In genomic region chr16:75647138-75647491, GRCh38 we compare ENCODE assay signal across 8 cellular contexts. TPM values are rescaled to one million over a fixed set of nuclear protein-coding genes. Genes with fewer than 3 reads are reported as not detected.
DNase-seq lines count a peak whose midpoint lies in the region; ATAC-seq and TF ChIP-seq lines count a peak whose summit lies in the region.

No MANE protein-coding gene starts in this region.

- H3K4me1 ChIP-seq in psoas muscle, result peaks cover 53% of the 10 kb centered on the region

- no peak for DNase-seq in foreskin fibroblast
- no peak for DNase-seq in psoas muscle
- DNase-seq in GDM1 (lab: John Stamatoyannopoulos, UW), result no peak
- no peak for DNase-seq in activated gamma-delta T cell (lab: John Stamatoyannopoulos, UW)
- DNase-seq in COR-L47 (lab: John Stamatoyannopoulos, UW), result no peak

- WGBS in psoas muscle, 3 donors, result 0 to 2% (median 1%) methylated on average over 17 of the region's 17 CpGs

- peak overlapping the region; percentile 68 to 97 for H3K4me3 ChIP-seq in foreskin fibroblast (ENCODE audit: low read depth in 1 of 2, low read length in 2 of 2)
- peak overlapping the region; percentile 96 for H3K4me3 ChIP-seq in psoas muscle

- TF ChIP-seq CTCF in foreskin fibroblast (IDR thresholded peaks at IDR 0.05; ENCODE audit: low read depth, low read length) (no peak), psoas muscle (IDR thresholded peaks at IDR 0.05) (no peak)

- intact Hi-C loops in psoas muscle (cut with DNase I), result loop anchor here in 1 of 2 donors (5.0 kb wide), 1 partner anchor 80 kb away; the partner anchor contains the start of gene GABARAPL2

- H3K9me3 ChIP-seq in psoas muscle, result no peaks in the 10 kb centered on the region

- peak; percentile 20 for ATAC-seq in GM18861 (IDR thresholded peaks at IDR 0.05; ENCODE audit: unreplicated experiment)
- peak; percentile 22 for ATAC-seq in HG02798 (IDR thresholded peaks at IDR 0.05; ENCODE audit: poor library complexity, unreplicated experiment)
- ATAC-seq in SK-N-SH treated with all-trans-retinoic acid at 6 μM for 48 hours, result peak; percentile 51
- peak; percentile 30 to 53 (median 41) for ATAC-seq in psoas muscle

- peaks cover 2 to 42% of the 10 kb centered on the region in 2 donors for H3K36me3 ChIP-seq in psoas muscle (ENCODE audit: insufficient read depth in 1 of 2, low read depth in 1 of 2)

- no peaks in the 10 kb centered on the region for H3K27me3 ChIP-seq in psoas muscle (ENCODE audit: insufficient read depth in 3 of 3, low read length in 2 of 3)

- H3K27ac ChIP-seq in psoas muscle, result peak overlapping the region; percentile 98

TF ChIP-seq in SK-N-SH treated with all-trans-retinoic acid at 6 μM for 48 hours, 23 proteins besides CTCF, POLR2A, EP300 and RAD21:
- TF ChIP-seq ISL1 (CRISPR knock-in tag; IDR thresholded peaks at IDR 0.05), result no peak

RNA-seq across cellular contexts. Expression of gene KARS1, which starts 0.3 kb away (rescaled TPM):
- 100 to 1,000 TPM; 162 to 185 (median 178) TPM for total RNA-seq in psoas muscle
- polyA plus RNA-seq in psoas muscle, result 100 to 1,000 TPM; 172 to 232 (median 208) TPM

RNA-seq across cellular contexts. Expression of gene TERF2IP, which starts 0.5 kb away (rescaled TPM):
- 10 to 100 TPM; 48.0 to 59.0 (median 56.6) TPM for total RNA-seq in psoas muscle
- 10 to 100 TPM; 29.8 to 56.5 (median 45.8) TPM for polyA plus RNA-seq in psoas muscle

RNA-seq across cellular contexts. Expression of gene ADAT1, which starts 24.0 kb away (rescaled TPM):
- 10 to 100 TPM; 15.6 to 25.3 (median 20.3) TPM for total RNA-seq in psoas muscle
- polyA plus RNA-seq in psoas muscle, result 10 to 100 TPM in 2 of 3 donors, 1 to 10 TPM in 1; 6.9 to 26.1 (median 14.7) TPM

RNA-seq across cellular contexts. Expression of gene CPHXL2, which starts 29.7 kb away (rescaled TPM):
- not detected for total RNA-seq in psoas muscle
- not detected for polyA plus RNA-seq in psoas muscle

RNA-seq across cellular contexts. Expression of gene DUXB, which starts 54.1 kb away (rescaled TPM):
- total RNA-seq in psoas muscle, result not detected
- not detected for polyA plus RNA-seq in psoas muscle
